ENCODE assay signal across 16 cellular contexts in genomic region chr17:81458628-81459027, GRCh38. TPM values are rescaled to one million over a fixed set of nuclear protein-coding genes. Genes with fewer than 3 reads are reported as not detected.
DNase-seq lines count a peak whose midpoint lies in the region; ATAC-seq and TF ChIP-seq lines count a peak whose summit lies in the region.
"Had no signal": no experiment of that assay in that cellular context is flagged by ENCODE, and none has a peak within 500 bp of the region (broad histone marks: within the 10 kb centered on the region; RNA-seq: fewer than 3 reads in every experiment).

No MANE protein-coding gene starts in this region.

- TF ChIP-seq CTCF in heart right ventricle (IDR thresholded peaks at IDR 0.05) = no peak
- no peak for TF ChIP-seq CTCF in HEK293 (tag by site-specific recombination; IDR thresholded peaks at IDR 0.05)
- no peak for TF ChIP-seq CTCF in NB4 (IDR thresholded peaks at IDR 0.05; ENCODE audit: low read depth, low read length)
- TF ChIP-seq CTCF in spleen (IDR thresholded peaks at IDR 0.05 in 8 of 11, conservative IDR thresholded peaks at IDR 0.05 in 3 of 11) = no peak

- H3K27ac Mint-ChIP-seq in activated T-helper 17 cell treated with anti-CD3 and anti-CD28 coated beads, Interleukin-2, amount 50 U/mL, for 72 hours = no peak overlapping the region
- H3K27ac Mint-ChIP-seq: B cell; CD8-positive, alpha-beta T cell had no signal

- no peak for DNase-seq in heart right ventricle
- DNase-seq in cardiac septum (ENCODE audit: low spot score) = no peak
- DNase-seq in NB4 (ENCODE audit: low read depth) = no peak
- no peak for DNase-seq in spleen
- DNase-seq in mucosa of gallbladder (ENCODE audit: low spot score) = no peak
- no peak for DNase-seq in MG63
- DNase-seq: CD8-positive, alpha-beta T cell; COR-L47; DMS153; DMS79 treated with DMSO at 0.1 percent for 48 hours; EL; HCEC 1CT had no signal

- H3K27ac ChIP-seq in heart right ventricle (peak overlapping the region in 8 of 10 donors; percentile 40 to 74 (median 62)), HEK293 (ENCODE audit: extremely low read depth, low read depth, low read length) (no peak overlapping the region), spleen (peak overlapping the region in 5 of 8 donors; percentile 60 to 83 (median 67))

- intact Hi-C loops in heart right ventricle (cut with DNase I) (loop anchor here in 1 of 10 donors (2.0 kb wide), 1 partner anchor 20 kb away; no protein-coding TSS in a partner anchor), cardiac septum (cut with DNase I) (no loop called here), spleen (cut with DNase I; ENCODE audit: low total_unique reads) (no loop called here)

- no peaks in the 10 kb centered on the region for H3K27me3 ChIP-seq in heart right ventricle
- H3K27me3 ChIP-seq in spleen (replicated peaks in 1 of 7) = peaks cover 0 to 30% (median 0%) of the 10 kb centered on the region in 7 donors
- H3K27me3 ChIP-seq in MG63 = no peaks in the 10 kb centered on the region

- H3K4me1 Mint-ChIP-seq in activated T-helper 17 cell treated with anti-CD3 and anti-CD28 coated beads, Interleukin-2, amount 50 U/mL, for 72 hours = no peaks in the 10 kb centered on the region

- H3K9me3 ChIP-seq in heart right ventricle (no peaks in the 10 kb centered on the region), HEK293 (ENCODE audit: control insufficient read depth, insufficient read depth, low read depth, low read length) (no peaks in the 10 kb centered on the region), spleen (no peaks in the 10 kb centered on the region), MG63 (no peaks in the 10 kb centered on the region)

- TF ChIP-seq POLR2A in NB4 (IDR thresholded peaks at IDR 0.05; ENCODE audit: extremely low read depth, insufficient read length) (no peak), spleen (IDR thresholded peaks at IDR 0.05) (no peak)

- CTCF ChIA-PET in HEK293 (lab: Yijun Ruan, JAX) = no interaction called here

- WGBS in heart right ventricle, 2 donors = 68 to 85% methylated on average over 17 to 22 of the region's 22 CpGs
- 71 to 82% (median 81%) methylated on average over 14 to 22 of the region's 22 CpGs for WGBS in spleen, 5 donors

- peaks cover 0 to 52% (median 3%) of the 10 kb centered on the region in 9 donors for H3K36me3 ChIP-seq in heart right ventricle
- H3K36me3 ChIP-seq in HEK293 (ENCODE audit: control insufficient read depth in 2 of 2, insufficient read depth in 1 of 2, low read length in 2 of 2) = peaks cover 0 to 72% of the 10 kb centered on the region in 2 experiments; a peak in 1 of 3 replicates
- H3K36me3 ChIP-seq in spleen = peaks cover 0 to 43% (median 0%) of the 10 kb centered on the region in 6 donors
- peaks cover 8% of the 10 kb centered on the region for H3K36me3 ChIP-seq in MG63

- no peaks in the 10 kb centered on the region for H3K9me3 Mint-ChIP-seq in activated T-helper 17 cell treated with anti-CD3 and anti-CD28 coated beads, Interleukin-2, amount 50 U/mL, for 72 hours
- H3K9me3 Mint-ChIP-seq: CD14-positive monocyte; CD8-positive, alpha-beta T cell had no signal

- peak in 3 of 8 donors; percentile 3 to 23 (median 9) for ATAC-seq in heart right ventricle
- no peak for ATAC-seq in activated T-helper 17 cell treated with anti-CD3 and anti-CD28 coated beads, Interleukin-2, amount 50 U/mL, for 72 hours (replicated peaks)
- ATAC-seq: CD8-positive, alpha-beta T cell had no signal

- H3K4me1 ChIP-seq in heart right ventricle = peaks cover 0 to 18% (median 6%) of the 10 kb centered on the region in 9 donors
- no peaks in the 10 kb centered on the region for H3K4me1 ChIP-seq in HEK293 (ENCODE audit: control insufficient read depth, insufficient read depth, low read length)
- H3K4me1 ChIP-seq in spleen = peaks cover 9 to 85% (median 58%) of the 10 kb centered on the region in 6 donors

- peak overlapping the region in 9 of 10 donors; percentile 12 to 49 (median 27) for H3K4me3 ChIP-seq in heart right ventricle
- H3K4me3 ChIP-seq in HEK293 (ENCODE audit: low read depth, low read length) = no peak overlapping the region
- peak overlapping the region; percentile 77 for H3K4me3 ChIP-seq in NB4 (ENCODE audit: low read depth, low read length)
- H3K4me3 ChIP-seq in spleen = peak overlapping the region in 1 of 8 donors; percentile 8
- no peak overlapping the region for H3K4me3 ChIP-seq in MG63

- POLR2A ChIA-PET in HEK293 (lab: Yijun Ruan, JAX) = interaction anchor here (0.6 to 1.0 kb wide), 6 partner anchors 14 to 528 kb away, joined by 3 to 9 read pairs (median 4); partner anchors contain the start of gene BAHCC1

- no peaks in the 10 kb centered on the region for H3K27me3 Mint-ChIP-seq in activated T-helper 17 cell treated with anti-CD3 and anti-CD28 coated beads, Interleukin-2, amount 50 U/mL, for 72 hours
- H3K27me3 Mint-ChIP-seq: B cell had no signal

- H3K4me3 Mint-ChIP-seq in activated T-helper 17 cell treated with anti-CD3 and anti-CD28 coated beads, Interleukin-2, amount 50 U/mL, for 72 hours = no peak overlapping the region
- H3K4me3 Mint-ChIP-seq: B cell; CD14-positive monocyte; CD8-positive, alpha-beta T cell had no signal

- H3K36me3 Mint-ChIP-seq in activated T-helper 17 cell treated with anti-CD3 and anti-CD28 coated beads, Interleukin-2, amount 50 U/mL, for 72 hours (ENCODE audit: low read depth) = no peaks in the 10 kb centered on the region
- H3K36me3 Mint-ChIP-seq: CD8-positive, alpha-beta T cell had no signal

TF ChIP-seq in HEK293, 187 proteins besides CTCF, POLR2A, EP300 and RAD21:
- TF ChIP-seq, protein P1, sequence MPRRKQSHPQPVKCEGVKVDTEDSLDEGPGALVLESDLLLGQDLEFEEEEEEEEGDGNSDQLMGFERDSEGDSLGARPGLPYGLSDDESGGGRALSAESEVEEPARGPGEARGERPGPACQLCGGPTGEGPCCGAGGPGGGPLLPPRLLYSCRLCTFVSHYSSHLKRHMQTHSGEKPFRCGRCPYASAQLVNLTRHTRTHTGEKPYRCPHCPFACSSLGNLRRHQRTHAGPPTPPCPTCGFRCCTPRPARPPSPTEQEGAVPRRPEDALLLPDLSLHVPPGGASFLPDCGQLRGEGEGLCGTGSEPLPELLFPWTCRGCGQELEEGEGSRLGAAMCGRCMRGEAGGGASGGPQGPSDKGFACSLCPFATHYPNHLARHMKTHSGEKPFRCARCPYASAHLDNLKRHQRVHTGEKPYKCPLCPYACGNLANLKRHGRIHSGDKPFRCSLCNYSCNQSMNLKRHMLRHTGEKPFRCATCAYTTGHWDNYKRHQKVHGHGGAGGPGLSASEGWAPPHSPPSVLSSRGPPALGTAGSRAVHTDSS (tag by site-specific recombination; IDR thresholded peaks at IDR 0.05) = 0 out of 2 replicates have a peak, but pooled peaks have one; percentile 37
- no peak for TF ChIP-seq ZNF239 (tag by site-specific recombination; IDR thresholded peaks at IDR 0.05)
TF ChIP-seq in HEK293: peak in this region for 1.

RNA-seq across cellular contexts. Expression of gene ACTG1, which starts 54.0 kb away (rescaled TPM):
- total RNA-seq in heart right ventricle (100 to 1,000 TPM; 298 to 959 (median 345) TPM), cardiac septum (634 TPM), spleen (1,000 to 10,000 TPM; 1,726 to 6,270 (median 2,803) TPM), mucosa of gallbladder (2,344 TPM)
- polyA plus RNA-seq in heart right ventricle (1,000 to 10,000 TPM in 1 of 2 donors, 100 to 1,000 TPM in 1; 290 to 1,180 TPM), spleen (1,000 to 10,000 TPM; 1,119 to 1,902 (median 1,793) TPM)
- total RNA-seq in activated T-helper 17 cell treated with anti-CD3 and anti-CD28 coated beads, Interleukin-2, amount 50 U/mL, for 72 hours = 1,000 to 10,000 TPM; 4,457 to 7,394 TPM
- total RNA-seq in MG63 (2014; rRNA removed; shearing (Covaris generic); ENCODE audit: low replicate concordance) = 5,061 and 6,321 TPM in 2 replicates

Comparison
In these comparisons a context has a peak if more than half of its experiments do, and no peak if none do; other contexts are left out.
1. H3K4me3 ChIP-seq: peak in heart right ventricle (9 of 10) and NB4 (single experiment); none in HEK293 (single experiment) and MG63 (single experiment).